11 cellular contexts compared by ENCODE assay signal in genomic region chr7:47318395-47319182, GRCh38.
A peak's percentile ranks its signal among the peaks of the same experiment; 100 is the strongest.
DNase-seq lines count a peak whose midpoint lies in the region; ATAC-seq lines count a peak whose summit lies in the region.
"Had no signal": no experiment of that assay in that cellular context is flagged by ENCODE, and none has a peak within 500 bp of the region (broad histone marks: within the 10 kb centered on the region; RNA-seq: fewer than 3 reads in every experiment).

No MANE protein-coding gene starts in this region.

- DNase-seq in mesenchymal stem cell (no peak), NCI-H2196 (lab: John Stamatoyannopoulos, UW; ENCODE audit: unreplicated experiment) (no peak), NCI-H1092 treated with DMSO at 0.1 percent for 48 hours (lab: John Stamatoyannopoulos, UW) (no peak), NCI-H187 treated with DMSO at 0.1 percent for 48 hours (lab: John Stamatoyannopoulos, UW) (no peak), NOMO-1 treated with dmso at 0.1 percent for 144 hours (lab: John Stamatoyannopoulos, UW; ENCODE audit: unreplicated experiment) (no peak)
- DNase-seq: amniotic stem cell, mucosa of descending colon, NCI-H2081 treated with DMSO at 0.1 percent for 48 hours had no signal

- whole genome bisulfite sequencing in mesenchymal stem cell: 87% methylated on average over 9 of the region's 9 CpGs

- H3K4me3 ChIP-seq in mesenchymal stem cell (ENCODE audit: insufficient read depth in 1 of 2, low read depth in 1 of 2, low read length in 2 of 2): no peak overlapping the region
- H3K4me3 ChIP-seq: mucosa of descending colon had no signal

- no peak overlapping the region for H2BK5ac ChIP-seq in mesenchymal stem cell (ENCODE audit: low read depth, low read length, poor library complexity, severe bottlenecking)

- no peak overlapping the region for H2AK5ac ChIP-seq in mesenchymal stem cell (ENCODE audit: low read length, severe bottlenecking)

- H3K4me2 ChIP-seq in mesenchymal stem cell (ENCODE audit: low read length, poor library complexity, severe bottlenecking): no peak overlapping the region

- H3K14ac ChIP-seq in mesenchymal stem cell (ENCODE audit: low read length in 2 of 2): no peak overlapping the region

- no peak overlapping the region for H2AFZ ChIP-seq in mesenchymal stem cell (ENCODE audit: low read depth, low read length)

- peak overlapping the region; percentile 64 for H4K8ac ChIP-seq in mesenchymal stem cell (ENCODE audit: low read length)

- H3K9ac ChIP-seq in mesenchymal stem cell (ENCODE audit: low read length): no peak overlapping the region

- ATAC-seq in GM18907 (IDR thresholded peaks at IDR 0.05; ENCODE audit: unreplicated experiment): peak; percentile 67
- ATAC-seq in GM21529 (IDR thresholded peaks at IDR 0.05; ENCODE audit: unreplicated experiment): peak; percentile 80
- ATAC-seq in HG03442 (IDR thresholded peaks at IDR 0.05; ENCODE audit: unreplicated experiment): peak; percentile 85
- ATAC-seq: mucosa of descending colon had no signal

- peaks cover 23% of the 10 kb centered on the region for H3K79me1 ChIP-seq in mesenchymal stem cell (replicated peaks; ENCODE audit: low read length, poor library complexity, severe bottlenecking)

- H3K27ac ChIP-seq in mesenchymal stem cell (ENCODE audit: low read length, poor library complexity, severe bottlenecking): no peak overlapping the region

- H3K27me3 ChIP-seq in mesenchymal stem cell (ENCODE audit: control insufficient read depth in 1 of 2, insufficient read depth in 1 of 2, low read length in 2 of 2): no peaks in the 10 kb centered on the region

- peaks cover 8% of the 10 kb centered on the region for H3K9me3 ChIP-seq in mesenchymal stem cell (ENCODE audit: control insufficient read depth, low read length)
- H3K9me3 ChIP-seq: mucosa of descending colon had no signal

- no peak overlapping the region for H2BK15ac ChIP-seq in mesenchymal stem cell (ENCODE audit: low read depth, poor library complexity, severe bottlenecking)

- H3K23ac ChIP-seq in mesenchymal stem cell (ENCODE audit: low read length in 2 of 2): no peak overlapping the region

- H3K4ac ChIP-seq in mesenchymal stem cell (ENCODE audit: low read depth in 1 of 2, low read length in 2 of 2): peak overlapping the region in 1 of 2 experiments; percentile 16

- no peak overlapping the region for H2BK120ac ChIP-seq in mesenchymal stem cell (ENCODE audit: low read depth, low read length)

- H3K18ac ChIP-seq in mesenchymal stem cell (ENCODE audit: low read depth in 1 of 2, low read length in 2 of 2): peak overlapping the region; percentile 24 to 58

- peaks cover 4 to 47% of the 10 kb centered on the region in 2 experiments for H3K36me3 ChIP-seq in mesenchymal stem cell (ENCODE audit: control insufficient read depth in 1 of 2, insufficient read depth in 2 of 2, low read depth in 1 of 2, low read length in 2 of 2)

- no peak overlapping the region for H2BK12ac ChIP-seq in mesenchymal stem cell (ENCODE audit: low read length in 2 of 2)

- H4K91ac ChIP-seq in mesenchymal stem cell (ENCODE audit: low read length): no peak overlapping the region

- H3K4me1 ChIP-seq in mesenchymal stem cell (ENCODE audit: control insufficient read depth, insufficient read depth, low read depth, low read length): peaks cover 16% of the 10 kb centered on the region
